16 cellular contexts compared by ENCODE assay signal in the genomic region with DNA sequence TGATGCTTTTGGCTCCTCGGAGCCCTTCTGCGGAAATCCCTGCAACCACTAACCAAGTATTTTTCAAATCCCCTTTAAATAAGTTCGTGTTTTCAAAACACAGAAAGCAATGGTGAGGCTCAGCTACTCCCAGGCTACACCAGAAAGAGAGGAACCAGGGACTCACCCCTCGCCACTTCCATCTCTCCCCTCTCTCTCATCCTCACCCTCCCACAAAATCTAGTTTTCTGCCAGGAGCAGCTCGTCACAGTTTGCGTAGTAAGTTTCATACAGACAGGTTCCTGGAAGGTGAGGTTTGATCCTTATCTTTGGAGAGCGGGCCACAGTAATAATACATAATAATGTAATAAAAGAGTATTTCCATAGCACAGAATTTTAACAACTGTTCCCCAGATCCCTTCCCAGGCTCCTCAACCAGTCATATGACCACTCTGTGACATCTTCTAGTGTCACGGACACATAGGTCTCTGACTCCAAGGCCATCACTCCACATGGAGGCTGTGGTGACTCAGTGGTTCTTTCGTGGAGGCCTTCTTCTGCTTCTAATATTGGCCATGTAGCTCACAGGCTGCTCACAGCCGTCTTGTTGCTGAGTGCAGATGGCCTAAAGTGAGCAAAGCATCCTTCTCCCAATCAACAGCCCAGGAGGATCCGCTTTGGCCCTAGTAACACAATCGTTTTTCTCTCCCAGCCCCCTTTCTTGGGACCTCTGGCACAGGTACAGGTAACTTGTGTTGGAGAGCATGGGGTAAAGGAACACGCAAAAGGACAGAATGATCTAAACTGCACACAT.
A peak's percentile ranks its signal among the peaks of the same experiment; 100 is the strongest.
DNase-seq lines count a peak whose midpoint lies in the region; ATAC-seq, FAIRE-seq and TF ChIP-seq lines count a peak whose summit lies in the region.
"Had no signal": no experiment of that assay in that cellular context is flagged by ENCODE, and none has a peak within 500 bp of the region (broad histone marks: within the 10 kb centered on the region; RNA-seq: fewer than 3 reads in every experiment).

No MANE protein-coding gene starts in this region.

- H2BK120ac ChIP-seq in H1 (replicated peaks; ENCODE audit: low read depth, low read length) (no peak overlapping the region), trophoblast cell (ENCODE audit: insufficient read depth, low read length, poor library complexity) (no peak overlapping the region)

- no peak overlapping the region for H3K4me2 ChIP-seq in H1 (ENCODE audit: insufficient read depth in 1 of 2, low read depth in 2 of 2, low read length in 2 of 2)
- no peak overlapping the region for H3K4me2 ChIP-seq in trophoblast cell (ENCODE audit: low read length)
- no peak overlapping the region for H3K4me2 ChIP-seq in MM.1S (ENCODE audit: low read depth, low read length)

- H3K14ac ChIP-seq in H1 (ENCODE audit: insufficient read length), result no peak overlapping the region
- no peak overlapping the region for H3K14ac ChIP-seq in trophoblast cell (ENCODE audit: low read length)

- H3K79me2 ChIP-seq in H1 (ENCODE audit: control insufficient read depth in 1 of 2, insufficient read depth in 2 of 2, low read length in 2 of 2) (no peaks in the 10 kb centered on the region), trophoblast cell (ENCODE audit: control insufficient read depth, insufficient read depth, low read length, poor library complexity) (no peaks in the 10 kb centered on the region), MM.1S (ENCODE audit: low read length) (no peaks in the 10 kb centered on the region)

- H3K9me2 ChIP-seq in MM.1S (replicated peaks; ENCODE audit: insufficient read depth, low read length), result no peaks in the 10 kb centered on the region

- H3K18ac ChIP-seq in H1 (ENCODE audit: extremely low read depth, low read length) (no peak overlapping the region), trophoblast cell (ENCODE audit: low read length) (no peak overlapping the region)

- no peaks in the 10 kb centered on the region for H3F3A ChIP-seq in MM.1S (ENCODE audit: insufficient read depth, low read length)

- TF ChIP-seq POLR2A in H1 (IDR thresholded peaks at IDR 0.05; ENCODE audit: control extremely low read depth in 1 of 2, low read depth in 2 of 2, low read length in 2 of 2), result no peak
- TF ChIP-seq POLR2A in right lobe of liver (IDR thresholded peaks at IDR 0.05), result no peak

- DNase-seq in activated CD8-positive, alpha-beta memory T cell treated with anti-CD3 and anti-CD28 coated beads, Interleukin-2, amount 10 ng/mL, durations not matched to agents 7 days and 5 days, result peak; percentile 9
- no peak for DNase-seq in activated CD8-positive, alpha-beta memory T cell treated with anti-CD3 and anti-CD28 coated beads, Interleukin-2, amount 50 U/mL, for 4 hours
- DNase-seq in H1 (ENCODE audit: low read depth in 1 of 2, low spot score in 2 of 2), result peak in 1 of 2 experiments; percentile 13
- no peak for DNase-seq in trophoblast cell
- DNase-seq in MM.1S, result no peak
- DNase-seq in AG20443 (ENCODE audit: low spot score), result no peak
- no peak for DNase-seq in right lobe of liver
- DNase-seq: AML-193; Caco-2; CD4-positive, alpha-beta T cell had no signal

- no peak overlapping the region for H3K4ac ChIP-seq in H1 (replicated peaks; ENCODE audit: insufficient read length, low read depth, low read length)
- no peak overlapping the region for H3K4ac ChIP-seq in trophoblast cell (ENCODE audit: low read depth, low read length)

- no peak overlapping the region for H3K9ac ChIP-seq in H1 (replicated peaks in 1 of 4; ENCODE audit: extremely low read depth in 1 of 4, low read depth in 3 of 4, low read length in 3 of 4)
- peak overlapping the region; percentile 11 for H3K9ac ChIP-seq in trophoblast cell (ENCODE audit: low read length)
- H3K9ac ChIP-seq in MM.1S (ENCODE audit: low read length), result no peak overlapping the region

- H4K5ac ChIP-seq in H1 (ENCODE audit: insufficient read length, low read depth, low read length), result no peak overlapping the region

- H4K12ac ChIP-seq in trophoblast cell (ENCODE audit: low read depth, low read length), result no peak overlapping the region

- intact Hi-C loops in right lobe of liver (cut with DNase I), result no loop called here

- FAIRE-seq in H1 (lab: Jason Lieb, UNC), result no peak
- FAIRE-seq: D721Med, G401.6, GM12891, GM19239 had no signal

- H3K4me1 ChIP-seq in H1 (replicated peaks in 1 of 4; ENCODE audit: control insufficient read depth in 3 of 4, insufficient read depth in 4 of 4, low read length in 3 of 4) (no peaks in the 10 kb centered on the region), trophoblast cell (ENCODE audit: control insufficient read depth in 1 of 2, insufficient read depth in 2 of 2, low read length in 2 of 2) (peaks cover 2 to 4% of the 10 kb centered on the region in 2 experiments), MM.1S (ENCODE audit: low read length) (no peaks in the 10 kb centered on the region), right lobe of liver (no peaks in the 10 kb centered on the region)
- H3K4me1 ChIP-seq: Caco-2, HAP-1 had no signal

- no peak overlapping the region; the same call in 1 of the 2 replicates for H2BK15ac ChIP-seq in H1 (ENCODE audit: low read length)

- POLR2A ChIA-PET in H1 (lab: Charles Lee; ENCODE audit: partially characterized antibody), result no interaction called here

- no peak for ATAC-seq in activated CD8-positive, alpha-beta memory T cell treated with anti-CD3 and anti-CD28 coated beads, Interleukin-2, amount 10 ng/mL, durations not matched to agents 7 days and 5 days
- no peak for ATAC-seq in right lobe of liver

- no peaks in the 10 kb centered on the region for H3K36me3 Mint-ChIP-seq in activated CD8-positive, alpha-beta memory T cell treated with anti-CD3 and anti-CD28 coated beads, Interleukin-2, amount 10 ng/mL, durations not matched to agents 7 days and 5 days

- H4K91ac ChIP-seq in H1 (replicated peaks; ENCODE audit: insufficient read length, low read length), result no peak overlapping the region
- no peak overlapping the region for H4K91ac ChIP-seq in trophoblast cell (ENCODE audit: low read depth, low read length)

- H2AFZ ChIP-seq in H1 (ENCODE audit: low read length) (no peak overlapping the region), trophoblast cell (ENCODE audit: insufficient read depth, low read length, poor library complexity) (no peak overlapping the region), MM.1S (ENCODE audit: low read length) (no peak overlapping the region)

- peaks cover under 1% of the 10 kb centered on the region for H3K27me3 Mint-ChIP-seq in activated CD8-positive, alpha-beta memory T cell treated with anti-CD3 and anti-CD28 coated beads, Interleukin-2, amount 10 ng/mL, durations not matched to agents 7 days and 5 days
- H3K27me3 Mint-ChIP-seq: CD4-positive, alpha-beta T cell had no signal

- H3K27me3 ChIP-seq in H1 (replicated peaks in 1 of 4; ENCODE audit: control insufficient read depth in 3 of 4, extremely low read depth in 1 of 4, insufficient read depth in 3 of 4, low read length in 3 of 4) (no peaks in the 10 kb centered on the region), trophoblast cell (ENCODE audit: insufficient read depth, low read length) (no peaks in the 10 kb centered on the region), MM.1S (replicated peaks; ENCODE audit: insufficient read depth, low read length) (no peaks in the 10 kb centered on the region), right lobe of liver (no peaks in the 10 kb centered on the region)

- TF ChIP-seq CTCF in H1 (IDR thresholded peaks at IDR 0.05; ENCODE audit: control extremely low read depth in 1 of 3, insufficient read depth in 1 of 3, low read depth in 1 of 3, low read length in 3 of 3) (no peak), MM.1S (IDR thresholded peaks at IDR 0.05; ENCODE audit: low read length) (no peak), right lobe of liver (IDR thresholded peaks at IDR 0.05) (no peak)

- no peak overlapping the region for H2BK5ac ChIP-seq in H1 (ENCODE audit: low read depth, low read length)
- no peak overlapping the region for H2BK5ac ChIP-seq in trophoblast cell (ENCODE audit: low read depth, low read length, poor library complexity)

- H3K36me3 ChIP-seq in H1 (ENCODE audit: control insufficient read depth in 2 of 4, insufficient read depth in 4 of 4, low read length in 3 of 4), result no peaks in the 10 kb centered on the region
- H3K36me3 ChIP-seq in trophoblast cell (ENCODE audit: control insufficient read depth in 1 of 2, insufficient read depth in 2 of 2, low read length in 2 of 2), result no peaks in the 10 kb centered on the region
- H3K36me3 ChIP-seq in MM.1S (replicated peaks; ENCODE audit: insufficient read depth, low read length), result no peaks in the 10 kb centered on the region
- no peaks in the 10 kb centered on the region for H3K36me3 ChIP-seq in right lobe of liver
- H3K36me3 ChIP-seq: HAP-1 had no signal

- no peak for TF ChIP-seq EP300 in H1 (IDR thresholded peaks at IDR 0.05; ENCODE audit: borderline replicate concordance in 1 of 2, low read depth in 2 of 2, low read length in 2 of 2)

- H4K8ac ChIP-seq in H1 (ENCODE audit: extremely low read depth, insufficient read depth, low read length) (no peak overlapping the region), trophoblast cell (ENCODE audit: low read depth, low read length) (no peak overlapping the region)

- 90% methylated on average over 12 of the region's 13 CpGs; no CpG with 5 or more reads in 1 of the 2 experiments for WGBS in H1 (ENCODE audit: extremely low coverage in 1 of 2, insufficient coverage in 1 of 2, insufficient read length in 1 of 2, insufficient replicate concordance in 2 of 2, low coverage in 1 of 2, low lambda C conversion rate in 2 of 2, missing lambda C conversion rate in 1 of 2), 2 experiments
- WGBS in trophoblast cell (ENCODE audit: extremely low coverage, insufficient coverage, insufficient read length), result no CpG with 5 or more reads among the region's 13 CpGs
- 72% methylated on average over 12 of the region's 13 CpGs for WGBS in right lobe of liver (ENCODE audit: insufficient coverage, low coverage, low lambda C conversion rate, missing lambda C conversion rate)

- H3K23me2 ChIP-seq in H1 (ENCODE audit: low read depth, low read length), result no peaks in the 10 kb centered on the region

- H2AK5ac ChIP-seq in H1 (ENCODE audit: low read depth, low read length), result 0 out of 2 replicates have a peak overlapping the region, but pooled peaks have one; percentile 65
- H2AK5ac ChIP-seq in trophoblast cell (ENCODE audit: low read length), result no peak overlapping the region

- CTCF ChIA-PET in activated CD8-positive, alpha-beta memory T cell treated with anti-CD3 and anti-CD28 coated beads, Interleukin-2, amount 10 ng/mL, durations not matched to agents 7 days and 5 days (lab: Charles Lee), result no interaction called here
- CTCF ChIA-PET in H1 (lab: Charles Lee; ENCODE audit: partially characterized antibody), result interaction anchor here (0.6 kb wide), 1 partner anchor 22 kb away, joined by 4 read pairs; no protein-coding TSS in a partner anchor

- no peak overlapping the region for H3K27ac Mint-ChIP-seq in activated CD8-positive, alpha-beta memory T cell treated with anti-CD3 and anti-CD28 coated beads, Interleukin-2, amount 10 ng/mL, durations not matched to agents 7 days and 5 days
- H3K27ac Mint-ChIP-seq: CD4-positive, alpha-beta T cell had no signal

- H3K23ac ChIP-seq in H1 (ENCODE audit: insufficient read length) (no peak overlapping the region), trophoblast cell (ENCODE audit: low read length) (no peak overlapping the region)

- H3K79me1 ChIP-seq in H1 (ENCODE audit: low read depth, low read length) (no peaks in the 10 kb centered on the region), trophoblast cell (ENCODE audit: low read length) (peaks cover 2% of the 10 kb centered on the region)

- peaks cover 4% of the 10 kb centered on the region for H3K4me1 Mint-ChIP-seq in activated CD8-positive, alpha-beta memory T cell treated with anti-CD3 and anti-CD28 coated beads, Interleukin-2, amount 10 ng/mL, durations not matched to agents 7 days and 5 days

- H2BK12ac ChIP-seq in H1 (ENCODE audit: low read depth, low read length) (0 out of 2 replicates have a peak overlapping the region, but pooled peaks have one; percentile 50), trophoblast cell (ENCODE audit: low read length) (no peak overlapping the region)

- H3K27ac ChIP-seq in H1 (ENCODE audit: low read depth, low read length) (no peak overlapping the region), trophoblast cell (ENCODE audit: low read depth, low read length) (no peak overlapping the region), MM.1S (ENCODE audit: low read length) (no peak overlapping the region), right lobe of liver (no peak overlapping the region)
- H3K27ac ChIP-seq: C4-2B had no signal

- H3K56ac ChIP-seq in H1 (replicated peaks; ENCODE audit: insufficient read length, low read depth, low read length), result no peak overlapping the region

- H4K20me1 ChIP-seq in H1 (replicated peaks in 1 of 2; ENCODE audit: control insufficient read depth in 1 of 2, insufficient read depth in 2 of 2, low read length in 2 of 2) (no peaks in the 10 kb centered on the region), MM.1S (ENCODE audit: insufficient read depth, low read length) (no peaks in the 10 kb centered on the region)

- H3K9me3 ChIP-seq in H1 (ENCODE audit: insufficient read depth in 2 of 2, low read depth in 1 of 2, low read length in 1 of 2) (no peaks in the 10 kb centered on the region; a peak in 1 of 4 replicates), trophoblast cell (ENCODE audit: insufficient read depth, low read depth, low read length) (no peaks in the 10 kb centered on the region), MM.1S (replicated peaks; ENCODE audit: insufficient read depth, low read length) (no peaks in the 10 kb centered on the region), right lobe of liver (no peaks in the 10 kb centered on the region)
- H3K9me3 ChIP-seq: Caco-2, HAP-1 had no signal

- peak overlapping the region; percentile 82; the same call in 1 of the 2 replicates for H2BK20ac ChIP-seq in H1 (ENCODE audit: low read length)

- no peak overlapping the region for H3K4me3 ChIP-seq in H1 (ENCODE audit: extremely low read depth in 1 of 4, insufficient read depth in 2 of 4, low read depth in 3 of 4, low read length in 4 of 4)
- no peak overlapping the region for H3K4me3 ChIP-seq in trophoblast cell (ENCODE audit: low read depth, low read length)
- H3K4me3 ChIP-seq in MM.1S (ENCODE audit: low read length), result no peak overlapping the region
- H3K4me3 ChIP-seq in right lobe of liver, result no peak overlapping the region
- H3K4me3 ChIP-seq: HAP-1 had no signal

- no peak for TF ChIP-seq RAD21 in H1 (IDR thresholded peaks at IDR 0.05 in 1 of 2, conservative IDR thresholded peaks at IDR 0.05 in 1 of 2; ENCODE audit: low read depth in 2 of 2, low read length in 2 of 2)

- H3K9me3 Mint-ChIP-seq in activated CD8-positive, alpha-beta memory T cell treated with anti-CD3 and anti-CD28 coated beads, Interleukin-2, amount 10 ng/mL, durations not matched to agents 7 days and 5 days (ENCODE audit: low read depth), result peaks cover 8% of the 10 kb centered on the region
- H3K9me3 Mint-ChIP-seq: CD4-positive, alpha-beta T cell had no signal

- no peak overlapping the region for H3K4me3 Mint-ChIP-seq in activated CD8-positive, alpha-beta memory T cell treated with anti-CD3 and anti-CD28 coated beads, Interleukin-2, amount 10 ng/mL, durations not matched to agents 7 days and 5 days
- H3K4me3 Mint-ChIP-seq: CD4-positive, alpha-beta T cell had no signal
